In genomic region chr6:133568970-133569889, GRCh38 we compare ENCODE assay signal across 8 cellular contexts.
DNase-seq lines count a peak whose midpoint lies in the region; ATAC-seq and TF ChIP-seq lines count a peak whose summit lies in the region.

No MANE protein-coding gene starts in this region.

- H3K27ac Mint-ChIP-seq in activated naive CD4-positive, alpha-beta T cell treated with anti-CD3 and anti-CD28 coated beads for 36 hours, result no peak overlapping the region

- no peaks in the 10 kb centered on the region for H3K9me2 ChIP-seq in neural cell (ENCODE audit: insufficient read depth, low read length)

- peak overlapping the region; percentile 50 for H3K4me3 ChIP-seq in fibroblast of pulmonary artery (replicated peaks; ENCODE audit: low read depth, low read length)
- peak overlapping the region; percentile 56 for H3K4me3 ChIP-seq in neural cell (ENCODE audit: low read length)

- H3K79me2 ChIP-seq in neural cell (replicated peaks; ENCODE audit: insufficient read depth, low read length), result no peaks in the 10 kb centered on the region

- TF ChIP-seq EP300 in neural cell (conservative IDR thresholded peaks at IDR 0.05; ENCODE audit: poor library complexity, severe bottlenecking), result no peak

- H3K9me3 Mint-ChIP-seq in activated naive CD4-positive, alpha-beta T cell treated with anti-CD3 and anti-CD28 coated beads for 36 hours, result no peaks in the 10 kb centered on the region

- intact Hi-C loops in activated naive CD4-positive, alpha-beta T cell treated with anti-CD3 and anti-CD28 coated beads for 36 hours (cut with micrococcal nuclease), result loop anchor here (1.0 to 10.0 kb wide), 3 partner anchors 266 to 528 kb away; no protein-coding TSS in a partner anchor

- H3K27ac ChIP-seq in VCaP (no peak overlapping the region), neural cell (ENCODE audit: low read length) (no peak overlapping the region)

- no peaks in the 10 kb centered on the region for H3K36me3 Mint-ChIP-seq in activated naive CD4-positive, alpha-beta T cell treated with anti-CD3 and anti-CD28 coated beads for 36 hours (ENCODE audit: low read depth)

- peaks cover 36% of the 10 kb centered on the region for H3K27me3 Mint-ChIP-seq in activated naive CD4-positive, alpha-beta T cell treated with anti-CD3 and anti-CD28 coated beads for 36 hours (ENCODE audit: low read depth)

- no peak overlapping the region for H3K9ac ChIP-seq in neural cell (ENCODE audit: low read length)

- H3F3A ChIP-seq in neural cell (ENCODE audit: insufficient read depth, low read length, poor library complexity, severe bottlenecking), result no peaks in the 10 kb centered on the region

- H3K4me1 Mint-ChIP-seq in activated naive CD4-positive, alpha-beta T cell treated with anti-CD3 and anti-CD28 coated beads for 36 hours (ENCODE audit: low read depth), result peaks cover 8% of the 10 kb centered on the region

- H4K20me1 ChIP-seq in neural cell (ENCODE audit: insufficient read depth), result no peaks in the 10 kb centered on the region

- no peak overlapping the region for H3K4me3 Mint-ChIP-seq in activated naive CD4-positive, alpha-beta T cell treated with anti-CD3 and anti-CD28 coated beads for 36 hours

- no peak overlapping the region for H2AFZ ChIP-seq in neural cell (ENCODE audit: low read depth, low read length)

- no peaks in the 10 kb centered on the region for H3K27me3 ChIP-seq in neural cell (ENCODE audit: insufficient read depth, low read depth, low read length)

- TF ChIP-seq CTCF in VCaP (conservative IDR thresholded peaks at IDR 0.05) (peak; percentile 95), fibroblast of pulmonary artery (IDR thresholded peaks at IDR 0.05; ENCODE audit: low read length, missing control alignments) (peak; percentile 99), neural cell (IDR thresholded peaks at IDR 0.05; ENCODE audit: poor library complexity, severe bottlenecking) (peak; percentile 87)

- no peaks in the 10 kb centered on the region for H3K9me3 ChIP-seq in neural cell (ENCODE audit: low read length)

- CTCF ChIA-PET in activated naive CD4-positive, alpha-beta T cell treated with anti-CD3 and anti-CD28 coated beads for 36 hours (lab: Charles Lee), result interaction anchor here (0.6 to 2.1 kb wide), 6 partner anchors 85 to 1485 kb away, joined by 3 to 17 read pairs (median 3); no protein-coding TSS in a partner anchor

- peak; percentile 82 for TF ChIP-seq RAD21 in neural cell (conservative IDR thresholded peaks at IDR 0.05)

- DNase-seq in activated naive CD4-positive, alpha-beta T cell treated with anti-CD3 and anti-CD28 coated beads for 36 hours, result peak; percentile 51
- DNase-seq in activated naive CD4-positive, alpha-beta T cell treated with anti-CD3 and anti-CD28 coated beads, Interleukin-2, amount 50 U/mL, for 16 hours, result no peak
- DNase-seq in NCI-H1694 treated with DMSO at 0.1 percent for 48 hours (lab: John Stamatoyannopoulos, UW), result peak; percentile 89
- DNase-seq in fibroblast of pulmonary artery (ENCODE audit: low read depth), result peak; percentile 86

- ATAC-seq in HG02642 (IDR thresholded peaks at IDR 0.05; ENCODE audit: poor library complexity, unreplicated experiment) (peak; percentile 65), HG03039 (IDR thresholded peaks at IDR 0.05; ENCODE audit: unreplicated experiment) (no peak)

- H3K36me3 ChIP-seq in neural cell (ENCODE audit: insufficient read depth, low read length), result no peaks in the 10 kb centered on the region

- peak overlapping the region; percentile 54 for H3K4me2 ChIP-seq in neural cell (ENCODE audit: low read length)

TF ChIP-seq in neural cell, 6 proteins besides CTCF, POLR2A, EP300 and RAD21:
- TF ChIP-seq REST (IDR thresholded peaks at IDR 0.05; ENCODE audit: borderline replicate concordance) (no peak), POLR2AphosphoS5 (IDR thresholded peaks at IDR 0.05) (no peak), SMC3 (conservative IDR thresholded peaks at IDR 0.05; ENCODE audit: poor library complexity) (peak; percentile 93)
